ENCODE assay signal across 8 cellular contexts in genomic region chr4:159103406-159104131, GRCh38. TPM values are rescaled to one million over a fixed set of nuclear protein-coding genes. Genes with fewer than 3 reads are reported as not detected.
DNase-seq lines count a peak whose midpoint lies in the region; ATAC-seq, FAIRE-seq and TF ChIP-seq lines count a peak whose summit lies in the region.

No MANE protein-coding gene starts in this region.

- no peaks in the 10 kb centered on the region for H3K9me3 ChIP-seq in astrocyte (ENCODE audit: insufficient read depth, low read depth, low read length)
- H3K9me3 ChIP-seq in hepatocyte (ENCODE audit: low read depth) = no peaks in the 10 kb centered on the region

- no peaks in the 10 kb centered on the region for H3K9me2 ChIP-seq in hepatocyte (replicated peaks; ENCODE audit: insufficient read depth)

- H3K36me3 Mint-ChIP-seq in CD14-positive monocyte (peaks cover 3 to 11% of the 10 kb centered on the region in 2 donors), T-cell (no peaks in the 10 kb centered on the region), astrocyte (ENCODE audit: low read depth, unreplicated experiment) (no peaks in the 10 kb centered on the region)

- no peak for FAIRE-seq in astrocyte (lab: Jason Lieb, UNC)

- H3K79me2 ChIP-seq in astrocyte (ENCODE audit: insufficient read depth, low read length) (peaks cover 50% of the 10 kb centered on the region), hepatocyte (peaks cover 50% of the 10 kb centered on the region)

- H3K4me1 Mint-ChIP-seq in CD14-positive monocyte = peaks cover 41% of the 10 kb centered on the region
- peaks cover 37 to 49% (median 38%) of the 10 kb centered on the region in 3 donors for H3K4me1 Mint-ChIP-seq in T-cell
- peaks cover 17% of the 10 kb centered on the region for H3K4me1 Mint-ChIP-seq in astrocyte (ENCODE audit: low read depth, unreplicated experiment)

- peaks cover 35% of the 10 kb centered on the region for H4K20me1 ChIP-seq in astrocyte (ENCODE audit: insufficient read depth, low read length)
- H4K20me1 ChIP-seq in hepatocyte (ENCODE audit: insufficient read depth, poor library complexity, severe bottlenecking) = peaks cover 40% of the 10 kb centered on the region

- peak overlapping the region; percentile 84 for H3K27ac ChIP-seq in astrocyte (ENCODE audit: low read depth, low read length)
- peak overlapping the region; percentile 92 for H3K27ac ChIP-seq in hepatocyte

- DNase-seq in CD14-positive monocyte (ENCODE audit: low spot score) = peak; percentile 48
- DNase-seq in T-cell = peak in 26 of 34 experiments; percentile 2 to 49 (median 20)
- no peak for DNase-seq in astrocyte (ENCODE audit: low read depth)
- DNase-seq in hepatocyte (ENCODE audit: low spot score) = peak; percentile 73
- DNase-seq in sciatic nerve (ENCODE audit: low spot score) = peak; percentile 71
- DNase-seq in GDM1 (lab: John Stamatoyannopoulos, UW) = no peak

- H3K36me3 ChIP-seq in astrocyte (ENCODE audit: insufficient read depth, low read length) = no peaks in the 10 kb centered on the region
- H3K36me3 ChIP-seq in hepatocyte (replicated peaks; ENCODE audit: insufficient read depth, low read depth) = no peaks in the 10 kb centered on the region

- H2AFZ ChIP-seq in astrocyte (ENCODE audit: low read depth, low read length) (peak overlapping the region; percentile 18), hepatocyte (peak overlapping the region; percentile 64)

- H3K4me3 Mint-ChIP-seq in CD14-positive monocyte (peak overlapping the region; percentile 73 to 93), T-cell (peak overlapping the region; percentile 67 to 89 (median 82)), astrocyte (ENCODE audit: unreplicated experiment) (peak overlapping the region; percentile 71)

- intact Hi-C loops in CD14-positive monocyte (cut with micrococcal nuclease) (loop anchor here (5.0 to 10.0 kb wide), 2 partner anchors 71 to 74 kb away; no protein-coding TSS in a partner anchor), sciatic nerve (cut with DNase I) (loop anchor here (10.0 kb wide), 1 partner anchor 71 kb away; no protein-coding TSS in a partner anchor)

- H3K27me3 Mint-ChIP-seq in CD14-positive monocyte (ENCODE audit: low read depth in 3 of 3) = peaks cover 13 to 25% (median 22%) of the 10 kb centered on the region in 3 donors
- H3K27me3 Mint-ChIP-seq in T-cell = no peaks in the 10 kb centered on the region
- H3K27me3 Mint-ChIP-seq in astrocyte (ENCODE audit: low read depth, unreplicated experiment) = no peaks in the 10 kb centered on the region

- peak overlapping the region; percentile 98 for H3K9ac ChIP-seq in astrocyte (ENCODE audit: low read length)

- POLR2A ChIA-PET in T-cell (lab: Charles Lee) = interaction anchor here in 1 of 2 donors (0.6 kb wide), 1 partner anchor 338 kb away, joined by 5 read pairs; no protein-coding TSS in a partner anchor

- H3K27ac Mint-ChIP-seq in CD14-positive monocyte = peak overlapping the region in 6 of 7 donors; percentile 37 to 95 (median 78)
- no peak overlapping the region for H3K27ac Mint-ChIP-seq in T-cell
- H3K27ac Mint-ChIP-seq in astrocyte (ENCODE audit: unreplicated experiment) = no peak overlapping the region

- H3K4me3 ChIP-seq in astrocyte (ENCODE audit: insufficient read depth, low read depth, low read length) = peak overlapping the region; percentile 84
- H3K4me3 ChIP-seq in hepatocyte = peak overlapping the region; percentile 92

- 1% methylated on average over 41 of the region's 92 CpGs for WGBS in hepatocyte (ENCODE audit: low lambda C conversion rate, missing lambda C conversion rate)

- peak; percentile 30 for ATAC-seq in GM19372 (IDR thresholded peaks at IDR 0.05; ENCODE audit: low read depth, unreplicated experiment)
- ATAC-seq in HG03439 (IDR thresholded peaks at IDR 0.05; ENCODE audit: unreplicated experiment) = peak; percentile 33
- peak; percentile 19 to 45 (median 42) for ATAC-seq in T-cell (replicated peaks in 1 of 4)
- peak; percentile 40 for ATAC-seq in sciatic nerve

- H3K4me2 ChIP-seq in astrocyte (ENCODE audit: low read length) (peak overlapping the region; percentile 94), hepatocyte (peak overlapping the region; percentile 85)

- H3K9me3 Mint-ChIP-seq in CD14-positive monocyte = no peaks in the 10 kb centered on the region
- H3K9me3 Mint-ChIP-seq in T-cell = no peaks in the 10 kb centered on the region
- no peaks in the 10 kb centered on the region for H3K9me3 Mint-ChIP-seq in astrocyte (ENCODE audit: unreplicated experiment)

- H3K27me3 ChIP-seq in astrocyte (ENCODE audit: insufficient read depth, low read length) (no peaks in the 10 kb centered on the region), hepatocyte (no peaks in the 10 kb centered on the region)

- no peak for TF ChIP-seq CTCF in CD14-positive monocyte (IDR thresholded peaks at IDR 0.05)
- TF ChIP-seq CTCF in astrocyte (IDR thresholded peaks at IDR 0.05; ENCODE audit: insufficient read depth, low read depth, low read length) = no peak
- no peak for TF ChIP-seq CTCF in hepatocyte (IDR thresholded peaks at IDR 0.05; ENCODE audit: poor library complexity)

- H3K4me1 ChIP-seq in astrocyte (ENCODE audit: insufficient read depth, low read length) (peaks cover 25% of the 10 kb centered on the region), hepatocyte (ENCODE audit: insufficient read depth) (peaks cover 21% of the 10 kb centered on the region)

- CTCF ChIA-PET in T-cell (lab: Charles Lee) = interaction anchor here in 1 of 2 donors (1.3 kb wide), 1 partner anchor 247 kb away, joined by 4 read pairs; no protein-coding TSS in a partner anchor

RNA-seq across cellular contexts. Expression of gene RAPGEF2, which starts 0.7 kb away (rescaled TPM):
- polyA plus RNA-seq in CD14-positive monocyte = 1 to 10 TPM; 1.5 to 2.0 TPM
- 10 to 100 TPM; 16.8 to 28.5 (median 26.4) TPM for total RNA-seq in T-cell
- 50.9 and 59.0 TPM in 2 replicates for total RNA-seq in astrocyte
- total RNA-seq in hepatocyte = 64.3 and 79.3 TPM in 2 replicates
- 8.4 and 8.8 TPM in 2 replicates for polyA plus RNA-seq in hepatocyte
- total RNA-seq in sciatic nerve = 74.0 TPM

Comparison
In these comparisons a context has a peak if more than half of its experiments do, and no peak if none do; other contexts are left out.
1. DNase-seq: peak in CD14-positive monocyte (single experiment), T-cell (26 of 34), hepatocyte (single experiment) and sciatic nerve (single experiment); none in astrocyte (single experiment) and GDM1 (single experiment).
2. H3K27ac Mint-ChIP-seq: peak in CD14-positive monocyte (6 of 7); none in T-cell (0 of 2) and astrocyte (single experiment).
3. Peak in every context shown above with its lines, with median percentiles within 50 percentile points of each other: H3K4me3 Mint-ChIP-seq and ATAC-seq.